ENCODE assay signal across 28 cellular contexts in genomic region chr4:5716391-5716790, GRCh38.
"Had no signal": no experiment of that assay in that cellular context is flagged by ENCODE, and none has a peak within 500 bp of the region (broad histone marks: within the 10 kb centered on the region; RNA-seq: fewer than 3 reads in every experiment).

No MANE protein-coding gene starts in this region.

- H3K27ac ChIP-seq: neural progenitor cell, ovary, parathyroid adenoma, psoas muscle, skin epidermis, stomach, thoracic aorta, thyroid gland, upper lobe of left lung, vagina had no signal

- H3K9me3 Mint-ChIP-seq: natural killer cell had no signal

- FAIRE-seq: urothelium cell line had no signal

- H3K4me1 Mint-ChIP-seq: natural killer cell; stimulated activated naive B cell treated with anti-CD40 and anti-IgM and Interleukin-4, amounts not matched to agents 10 μg/mL and 1 μg/mL and 100 μg/mL, for 72 hours had no signal

- H3K36me3 Mint-ChIP-seq: natural killer cell; stimulated activated effector memory CD8-positive, alpha-beta T cell treated with anti-CD3 and anti-CD28 coated beads, Interleukin-12 subunit alpha, Interleukin-12 subunit beta, amount 100 ng/mL, for 72 hours had no signal

- H3K4me2 ChIP-seq: neural progenitor cell had no signal

- H3K27me3 ChIP-seq: ovary, thyroid gland, tibial nerve, upper lobe of left lung, vagina had no signal

- H3K36me3 ChIP-seq: neural progenitor cell, ovary, thoracic aorta, thyroid gland, upper lobe of left lung had no signal

- H3K27me3 Mint-ChIP-seq: progenitor cell of endocrine pancreas had no signal

- H3K4me3 ChIP-seq: neural progenitor cell, ovary, psoas muscle, skin epidermis, stomach, thoracic aorta, thyroid gland, tibial nerve, upper lobe of left lung, vagina had no signal

- H3K9me3 ChIP-seq: ovary, psoas muscle, thyroid gland had no signal

- H3K9ac ChIP-seq: neural progenitor cell, parathyroid adenoma had no signal

- H2AFZ ChIP-seq: neural progenitor cell, parathyroid adenoma had no signal

- H3K79me2 ChIP-seq: parathyroid adenoma had no signal

- ATAC-seq: natural killer cell; psoas muscle; right cardiac atrium; sciatic nerve; stimulated activated effector memory CD8-positive, alpha-beta T cell treated with anti-CD3 and anti-CD28 coated beads, Interleukin-12 subunit alpha, Interleukin-12 subunit beta, amount 100 ng/mL, for 72 hours; stimulated activated naive B cell treated with anti-CD40 and anti-IgM and Interleukin-4, amounts not matched to agents 10 μg/mL and 1 μg/mL and 100 μg/mL, for 72 hours had no signal

- DNase-seq: natural killer cell; occipital lobe; ovary; posterior cingulate gyrus; psoas muscle; right cardiac atrium; stimulated activated CD4-positive, alpha-beta T cell treated with anti-CD3 and anti-CD28 coated beads, Interleukin-15, amount 100 ng/mL, for 24 hours; stimulated activated CD4-positive, alpha-beta T cell treated with anti-CD3 and anti-CD28 coated beads, Interleukin-2, amount 100 ng/mL, for 24 hours; stimulated activated CD4-positive, alpha-beta T cell treated with anti-CD3 and anti-CD28 coated beads, Interleukin-2, amount 100 ng/mL, for 48 hours; stimulated activated CD4-positive, alpha-beta T cell treated with anti-CD3 and anti-CD28 coated beads, Interleukin-4, amount 100 ng/mL, for 24 hours; stimulated activated naive B cell treated with anti-CD40 and anti-IgM and Interleukin-4, amounts not matched to agents 10 μg/mL and 1 μg/mL and 100 μg/mL, for 72 hours; stimulated activated naive CD4-positive, alpha-beta T cell treated with Interleukin-2 at 50 U/mL for 16 hours; stomach; thyroid gland; trophoblast cell; upper lobe of left lung had no signal

- H3K4me1 ChIP-seq: parathyroid adenoma, psoas muscle, upper lobe of left lung had no signal

- H3K4me3 Mint-ChIP-seq: natural killer cell; nephron; neural progenitor cell; stimulated activated effector memory CD8-positive, alpha-beta T cell treated with anti-CD3 and anti-CD28 coated beads, Interleukin-12 subunit alpha, Interleukin-12 subunit beta, amount 100 ng/mL, for 72 hours; stimulated activated naive B cell treated with anti-CD40 and anti-IgM and Interleukin-4, amounts not matched to agents 10 μg/mL and 1 μg/mL and 100 μg/mL, for 72 hours; stimulated activated naive CD8-positive, alpha-beta T cell treated with anti-CD3 and anti-CD28 coated beads, Interleukin-15, Interleukin-2, amounts not matched to agents 100 ng/mL and 50 ng/mL, for 24 hours had no signal

- H3K27ac Mint-ChIP-seq: natural killer cell; neural progenitor cell; progenitor cell of endocrine pancreas; stimulated activated effector memory CD8-positive, alpha-beta T cell treated with anti-CD3 and anti-CD28 coated beads, Interleukin-12 subunit alpha, Interleukin-12 subunit beta, amount 100 ng/mL, for 72 hours; stimulated activated naive B cell treated with anti-CD40 and anti-IgM and Interleukin-4, amounts not matched to agents 10 μg/mL and 1 μg/mL and 100 μg/mL, for 72 hours; stimulated activated naive CD8-positive, alpha-beta T cell treated with anti-CD3 and anti-CD28 coated beads, Interleukin-15, Interleukin-2, amounts not matched to agents 100 ng/mL and 50 ng/mL, for 24 hours had no signal
